19 cellular contexts compared by ENCODE assay signal in genomic region chr10:34178196-34178595, GRCh38.
DNase-seq lines count a peak whose midpoint lies in the region; ATAC-seq, FAIRE-seq and TF ChIP-seq lines count a peak whose summit lies in the region.
"Had no signal": no experiment of that assay in that cellular context is flagged by ENCODE, and none has a peak within 500 bp of the region (broad histone marks: within the 10 kb centered on the region; RNA-seq: fewer than 3 reads in every experiment).

No MANE protein-coding gene starts in this region.

- no peaks in the 10 kb centered on the region for H3K9me3 Mint-ChIP-seq in H9
- no peaks in the 10 kb centered on the region for H3K9me3 Mint-ChIP-seq in mesothelial cell of epicardium
- H3K9me3 Mint-ChIP-seq: CD4-positive, alpha-beta memory T cell; HFFc6 had no signal

- no peak overlapping the region for H3K18ac ChIP-seq in H9 (ENCODE audit: insufficient read length, low read depth, low read length)
- no peak overlapping the region for H3K18ac ChIP-seq in H1 (ENCODE audit: extremely low read depth, low read length)

- H3K4me2 ChIP-seq in H9 (ENCODE audit: insufficient read depth, insufficient read length, low read length) (no peak overlapping the region), H1 (ENCODE audit: insufficient read depth in 1 of 2, low read depth in 2 of 2, low read length in 2 of 2) (peak overlapping the region; percentile 10 to 26)

- no peak overlapping the region for H3K14ac ChIP-seq in H9 (ENCODE audit: insufficient read depth, low read length)
- H3K14ac ChIP-seq in H1 (ENCODE audit: insufficient read length), result no peak overlapping the region

- H2AK5ac ChIP-seq in H9 (ENCODE audit: insufficient read length, low read length) (no peak overlapping the region), H1 (ENCODE audit: low read depth, low read length) (no peak overlapping the region)

- H3K4me1 ChIP-seq in H9 (ENCODE audit: insufficient read depth, low read length) (peaks cover 14% of the 10 kb centered on the region), H1 (replicated peaks in 1 of 4; ENCODE audit: control insufficient read depth in 3 of 4, insufficient read depth in 4 of 4, low read length in 3 of 4) (peaks cover 7 to 33% (median 22%) of the 10 kb centered on the region in 4 experiments), ascending aorta (no peaks in the 10 kb centered on the region)

- H2BK120ac ChIP-seq in H9 (ENCODE audit: low read depth, low read length, poor library complexity, severe bottlenecking) (no peak overlapping the region), H1 (replicated peaks; ENCODE audit: low read depth, low read length) (no peak overlapping the region)

- CTCF ChIA-PET in H1 (lab: Charles Lee; ENCODE audit: partially characterized antibody), result interaction anchor here (0.5 to 0.9 kb wide), 2 partner anchors 9 to 443 kb away, joined by 3 to 4 read pairs; no protein-coding TSS in a partner anchor

- peak; percentile 83 for FAIRE-seq in H1 (lab: Jason Lieb, UNC)
- FAIRE-seq: A204.1, GM12878, GM18507 had no signal

- H3K27me3 ChIP-seq in H9 (ENCODE audit: insufficient read depth, low read length) (no peaks in the 10 kb centered on the region), H1 (replicated peaks in 1 of 4; ENCODE audit: control insufficient read depth in 3 of 4, extremely low read depth in 1 of 4, insufficient read depth in 3 of 4, low read length in 3 of 4) (no peaks in the 10 kb centered on the region), ascending aorta (no peaks in the 10 kb centered on the region)
- H3K27me3 ChIP-seq: BE2C had no signal

- H3K27ac ChIP-seq in H9 (ENCODE audit: insufficient read length, low read depth, low read length), result no peak overlapping the region
- no peak overlapping the region for H3K27ac ChIP-seq in H1 (ENCODE audit: low read depth, low read length)
- no peak overlapping the region for H3K27ac ChIP-seq in ascending aorta
- H3K27ac ChIP-seq: C4-2B, GM23248, HL-60 had no signal

- DNase-seq in H9 (no peak), H1 (ENCODE audit: low read depth in 1 of 2, low spot score in 2 of 2) (no peak), mesothelial cell of epicardium (ENCODE audit: low spot score in 2 of 2, unreplicated experiment in 2 of 2) (no peak), sciatic nerve (ENCODE audit: low spot score) (no peak), ascending aorta (ENCODE audit: low spot score in 2 of 2) (no peak), A172 (ENCODE audit: low spot score) (no peak), ecto neural progenitor cell (ENCODE audit: low spot score) (no peak)
- DNase-seq: BE2C; CD4-positive, alpha-beta memory T cell; DMS79; GM23248; HCEC 1CT; HFFc6 had no signal

- H3K23me2 ChIP-seq in H9 (ENCODE audit: insufficient read length, low read depth, low read length, poor library complexity, severe bottlenecking), result no peaks in the 10 kb centered on the region
- no peaks in the 10 kb centered on the region for H3K23me2 ChIP-seq in H1 (ENCODE audit: low read depth, low read length)

- H3K79me2 ChIP-seq in H9 (ENCODE audit: insufficient read depth, low read length) (no peaks in the 10 kb centered on the region), H1 (ENCODE audit: control insufficient read depth in 1 of 2, insufficient read depth in 2 of 2, low read length in 2 of 2) (no peaks in the 10 kb centered on the region)

- POLR2A ChIA-PET in H1 (lab: Charles Lee; ENCODE audit: partially characterized antibody), result no interaction called here

- no peak overlapping the region for H3K9ac ChIP-seq in H9 (ENCODE audit: extremely low read depth, insufficient read length, low read length)
- H3K9ac ChIP-seq in H1 (replicated peaks in 1 of 4; ENCODE audit: extremely low read depth in 1 of 4, low read depth in 3 of 4, low read length in 3 of 4), result no peak overlapping the region
- H3K9ac ChIP-seq: GM23248 had no signal

- WGBS in H9 (ENCODE audit: extremely low coverage, insufficient read length, low lambda C conversion rate), result no CpG with 5 or more reads among the region's 4 CpGs
- 59% methylated on average over 4 of the region's 4 CpGs; no CpG with 5 or more reads in 1 of the 2 experiments for WGBS in H1 (ENCODE audit: extremely low coverage in 1 of 2, insufficient coverage in 1 of 2, insufficient read length in 1 of 2, insufficient replicate concordance in 2 of 2, low coverage in 1 of 2, low lambda C conversion rate in 2 of 2, missing lambda C conversion rate in 1 of 2), 2 experiments

- TF ChIP-seq CTCF in H9 (conservative IDR thresholded peaks at IDR 0.05) (no peak), H1 (IDR thresholded peaks at IDR 0.05; ENCODE audit: control extremely low read depth in 1 of 3, insufficient read depth in 1 of 3, low read depth in 1 of 3, low read length in 3 of 3) (no peak), mesothelial cell of epicardium (IDR thresholded peaks at IDR 0.05; ENCODE audit: unreplicated experiment) (no peak), ascending aorta (IDR thresholded peaks at IDR 0.05) (no peak)

- H2BK12ac ChIP-seq in H9 (ENCODE audit: insufficient read length, low read depth, low read length) (no peak overlapping the region), H1 (ENCODE audit: low read depth, low read length) (no peak overlapping the region)

- TF ChIP-seq RAD21 in H1 (IDR thresholded peaks at IDR 0.05 in 1 of 2, conservative IDR thresholded peaks at IDR 0.05 in 1 of 2; ENCODE audit: low read depth in 2 of 2, low read length in 2 of 2), result no peak

- H3K36me3 ChIP-seq in H1 (ENCODE audit: control insufficient read depth in 2 of 4, insufficient read depth in 4 of 4, low read length in 3 of 4), result no peaks in the 10 kb centered on the region
- H3K36me3 ChIP-seq in ascending aorta, result no peaks in the 10 kb centered on the region
- H3K36me3 ChIP-seq: BE2C had no signal

- peaks cover 64 to 65% of the 10 kb centered on the region in 2 experiments for H3K4me1 Mint-ChIP-seq in H9
- peaks cover 50% of the 10 kb centered on the region for H3K4me1 Mint-ChIP-seq in mesothelial cell of epicardium
- H3K4me1 Mint-ChIP-seq: CD4-positive, alpha-beta memory T cell; IgD-negative memory B cell had no signal

- H3K23ac ChIP-seq in H9 (ENCODE audit: insufficient read length, low read depth, low read length), result no peak overlapping the region
- H3K23ac ChIP-seq in H1 (ENCODE audit: insufficient read length), result no peak overlapping the region

- intact Hi-C loops in sciatic nerve (cut with DNase I), result no loop called here
- intact Hi-C loops in ascending aorta (cut with DNase I), result no loop called here

- H3K4me3 ChIP-seq in H1 (ENCODE audit: extremely low read depth in 1 of 4, insufficient read depth in 2 of 4, low read depth in 3 of 4, low read length in 4 of 4), result peak overlapping the region in 1 of 4 experiments; percentile 4; a peak in 1 of 8 replicates
- no peak overlapping the region for H3K4me3 ChIP-seq in ascending aorta
- H3K4me3 ChIP-seq: GM12878, GM23248 had no signal

- H3K9me3 ChIP-seq in H9 (ENCODE audit: control insufficient read depth, low read depth, low read length) (no peaks in the 10 kb centered on the region), H1 (ENCODE audit: insufficient read depth in 2 of 2, low read depth in 1 of 2, low read length in 1 of 2) (no peaks in the 10 kb centered on the region), ascending aorta (no peaks in the 10 kb centered on the region)
- H3K9me3 ChIP-seq: BE2C had no signal

- H4K5ac ChIP-seq in H9 (ENCODE audit: insufficient read length, low read depth, low read length) (no peak overlapping the region), H1 (ENCODE audit: insufficient read length, low read depth, low read length) (no peak overlapping the region)

- H3K4ac ChIP-seq in H9 (ENCODE audit: low read depth, low read length) (no peak overlapping the region), H1 (replicated peaks; ENCODE audit: insufficient read length, low read depth, low read length) (no peak overlapping the region)

- no peak overlapping the region for H4K8ac ChIP-seq in H9 (replicated peaks; ENCODE audit: insufficient read length, low read depth, low read length)
- no peak overlapping the region for H4K8ac ChIP-seq in H1 (ENCODE audit: extremely low read depth, insufficient read depth, low read length)

- H2BK20ac ChIP-seq in H9 (ENCODE audit: low read depth, low read length, poor library complexity, severe bottlenecking) (no peak overlapping the region), H1 (ENCODE audit: low read length) (no peak overlapping the region)

- H2AFZ ChIP-seq in H9 (ENCODE audit: low read length) (no peak overlapping the region), H1 (ENCODE audit: low read length) (no peak overlapping the region)
- H2AFZ ChIP-seq: GM23248 had no signal

- H3K27ac Mint-ChIP-seq in H9 (peak overlapping the region in 2 of 3 experiments; percentile 47 to 93; a peak in 3 of 7 replicates), mesothelial cell of epicardium (peak overlapping the region; percentile 17)
- H3K27ac Mint-ChIP-seq: CD4-positive, alpha-beta memory T cell; HFFc6 had no signal

- H3K4me3 Mint-ChIP-seq in H9 (no peak overlapping the region), mesothelial cell of epicardium (no peak overlapping the region)
- H3K4me3 Mint-ChIP-seq: CD4-positive, alpha-beta memory T cell; HFFc6 had no signal

- TF ChIP-seq EP300 in H1 (IDR thresholded peaks at IDR 0.05; ENCODE audit: borderline replicate concordance in 1 of 2, low read depth in 2 of 2, low read length in 2 of 2), result no peak

- H3K56ac ChIP-seq in H9 (ENCODE audit: insufficient read length, low read depth, low read length) (no peak overlapping the region), H1 (replicated peaks; ENCODE audit: insufficient read length, low read depth, low read length) (no peak overlapping the region)

- H3K36me3 Mint-ChIP-seq in H9 (ENCODE audit: insufficient read depth in 1 of 3, low read depth in 3 of 3) (no peaks in the 10 kb centered on the region; a peak in 1 of 7 replicates), mesothelial cell of epicardium (no peaks in the 10 kb centered on the region)
- H3K36me3 Mint-ChIP-seq: CD4-positive, alpha-beta memory T cell; IgD-negative memory B cell had no signal

- no peaks in the 10 kb centered on the region for H3K79me1 ChIP-seq in H9 (ENCODE audit: insufficient read depth, low read depth, low read length, poor library complexity, severe bottlenecking)
- no peaks in the 10 kb centered on the region for H3K79me1 ChIP-seq in H1 (ENCODE audit: low read depth, low read length)

- H3K27me3 Mint-ChIP-seq in H9 (ENCODE audit: low read depth) (no peaks in the 10 kb centered on the region; the same call in 1 of the 2 replicates), mesothelial cell of epicardium (ENCODE audit: low read depth) (no peaks in the 10 kb centered on the region)
- H3K27me3 Mint-ChIP-seq: IgD-negative memory B cell had no signal

- TF ChIP-seq POLR2A in H1 (IDR thresholded peaks at IDR 0.05; ENCODE audit: control extremely low read depth in 1 of 2, low read depth in 2 of 2, low read length in 2 of 2), result no peak

- H2BK15ac ChIP-seq in H9 (ENCODE audit: low read depth, low read length) (no peak overlapping the region), H1 (ENCODE audit: low read length) (no peak overlapping the region)

- peak; percentile 10 for ATAC-seq in sciatic nerve
- ATAC-seq: GM12878 had no signal

- H4K20me1 ChIP-seq in H9 (ENCODE audit: control insufficient read depth, insufficient read depth, insufficient read length) (no peaks in the 10 kb centered on the region), H1 (replicated peaks in 1 of 2; ENCODE audit: control insufficient read depth in 1 of 2, insufficient read depth in 2 of 2, low read length in 2 of 2) (no peaks in the 10 kb centered on the region)

- H2BK5ac ChIP-seq in H9 (ENCODE audit: insufficient read length, low read length), result no peak overlapping the region
- H2BK5ac ChIP-seq in H1 (ENCODE audit: low read depth, low read length), result peak overlapping the region; percentile 0; the same call in 1 of the 2 replicates

- no peak overlapping the region for H3T11ph ChIP-seq in H9 (ENCODE audit: low read length)

- no peak overlapping the region for H4K91ac ChIP-seq in H9 (ENCODE audit: insufficient read length, low read depth, low read length)
- no peak overlapping the region for H4K91ac ChIP-seq in H1 (replicated peaks; ENCODE audit: insufficient read length, low read length)
